ENCODE assay signal across 10 cellular contexts in the genomic region with DNA sequence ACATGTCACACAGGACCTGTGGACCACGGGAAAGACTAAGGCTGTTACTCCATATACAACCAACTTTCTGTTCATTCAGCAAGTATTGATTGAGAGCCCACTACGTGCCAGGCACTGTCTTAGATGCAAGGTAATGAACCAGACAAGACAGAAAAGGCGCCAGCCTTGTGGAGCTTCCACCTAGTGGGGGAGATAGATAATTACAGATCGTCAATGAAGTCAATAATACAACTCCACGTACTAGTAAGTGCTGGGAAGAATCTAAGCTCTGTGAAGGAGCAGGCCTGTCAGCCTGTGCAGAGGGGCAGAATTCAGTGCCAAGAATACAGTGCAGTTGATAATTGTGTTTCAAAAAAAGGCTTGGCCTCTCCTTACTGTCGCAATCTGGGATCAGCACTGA.
DNase-seq lines count a peak whose midpoint lies in the region; ATAC-seq and TF ChIP-seq lines count a peak whose summit lies in the region.
"Had no signal": no experiment of that assay in that cellular context is flagged by ENCODE, and none has a peak within 500 bp of the region (broad histone marks: within the 10 kb centered on the region; RNA-seq: fewer than 3 reads in every experiment).

No MANE protein-coding gene starts in this region.

- TF ChIP-seq CTCF in RWPE1 (conservative IDR thresholded peaks at IDR 0.05; ENCODE audit: low read depth) (peak; percentile 24; the same call in 1 of the 2 replicates), thoracic aorta (IDR thresholded peaks at IDR 0.05) (peak; percentile 46)

- H3K27ac ChIP-seq in RWPE1 (no peak overlapping the region), thoracic aorta (peak overlapping the region; percentile 2 to 30)

- POLR2A ChIA-PET in RWPE1 (lab: Yijun Ruan, JAX; ENCODE audit: low non-redundant PET) = no interaction called here

- H3K27me3 ChIP-seq in thoracic aorta (replicated peaks; ENCODE audit: insufficient read depth) = no peaks in the 10 kb centered on the region

- ATAC-seq in Right ventricle myocardium superior (ENCODE audit: poor library complexity) = peak; percentile 72
- ATAC-seq in thoracic aorta (ENCODE audit: insufficient number of reproducible peaks, low FRiP score, low read depth) = no peak
- ATAC-seq: natural killer cell treated with Interleukin-12 subunit alpha and Interleukin-12 subunit beta and Interleukin-15 and Interleukin-18, amount 100 ng/mL, for 72 hours had no signal

- H3K4me1 ChIP-seq in thoracic aorta (ENCODE audit: control insufficient read depth in 1 of 2, low read depth in 2 of 2) = peaks cover 3 to 33% of the 10 kb centered on the region in 2 donors

- no peaks in the 10 kb centered on the region for H3K9me3 ChIP-seq in thoracic aorta

- CTCF ChIA-PET in RWPE1 (lab: Yijun Ruan, JAX) = interaction anchor here (0.6 to 1.9 kb wide), 2 partner anchors 70 to 329 kb away, joined by 3 to 11 read pairs; no protein-coding TSS in a partner anchor

- H3K4me3 ChIP-seq in thoracic aorta = no peak overlapping the region

- DNase-seq in DMS 273 (lab: John Stamatoyannopoulos, UW; ENCODE audit: unreplicated experiment) (peak; percentile 27), DMS 273 treated with DMSO at 0.1 percent for 48 hours (lab: John Stamatoyannopoulos, UW) (no peak), RWPE1 (ENCODE audit: low spot score) (no peak), Right ventricle myocardium superior (peak; percentile 46), thoracic aorta (ENCODE audit: low spot score) (no peak), GOT3 (lab: John Stamatoyannopoulos, UW) (no peak), NCI-H2171 treated with DMSO at 0.1 percent for 48 hours (lab: John Stamatoyannopoulos, UW) (no peak)
- DNase-seq in stimulated activated CD4-positive, alpha-beta T cell treated with anti-CD3 and anti-CD28 coated beads, Interleukin-4, amount 100 ng/mL, for 1 hour = no peak
- DNase-seq: RPMI8226 had no signal

- intact Hi-C loops in Right ventricle myocardium superior (cut with DNase I) = loop anchor here (5.0 to 10.0 kb wide), 3 partner anchors 252 to 625 kb away; partner anchors contain the start of gene PTPRG

- no peaks in the 10 kb centered on the region for H3K36me3 ChIP-seq in thoracic aorta

Comparison
In these comparisons a context has a peak if more than half of its experiments do, and no peak if none do; other contexts are left out.
1. DNase-seq: peak in DMS 273 (single experiment) and Right ventricle myocardium superior (single experiment); none in DMS 273 treated with DMSO at 0.1 percent for 48 hours (single experiment), RWPE1 (single experiment), thoracic aorta (single experiment), GOT3 (single experiment), stimulated activated CD4-positive, alpha-beta T cell treated with anti-CD3 and anti-CD28 coated beads, Interleukin-4, amount 100 ng/mL, for 1 hour (single experiment) and NCI-H2171 treated with DMSO at 0.1 percent for 48 hours (single experiment).